In genomic region chr2:122384768-122385333, GRCh38 we compare ENCODE assay signal across 20 cellular contexts.
DNase-seq lines count a peak whose midpoint lies in the region; ATAC-seq, FAIRE-seq and TF ChIP-seq lines count a peak whose summit lies in the region.
"Had no signal": no experiment of that assay in that cellular context is flagged by ENCODE, and none has a peak within 500 bp of the region (broad histone marks: within the 10 kb centered on the region; RNA-seq: fewer than 3 reads in every experiment).

No MANE protein-coding gene starts in this region.

- peak; percentile 42 for ATAC-seq in left colon
- no peak for ATAC-seq in HG03439 (IDR thresholded peaks at IDR 0.05; ENCODE audit: unreplicated experiment)
- ATAC-seq: SK-N-SH treated with all-trans-retinoic acid at 6 μM for 48 hours, T-cell had no signal

- peaks cover 30% of the 10 kb centered on the region for H3K9me3 Mint-ChIP-seq in osteocyte (ENCODE audit: unreplicated experiment)

- H3K27me3 Mint-ChIP-seq in osteocyte (ENCODE audit: unreplicated experiment), result no peaks in the 10 kb centered on the region
- H3K27me3 Mint-ChIP-seq: T-cell had no signal

- FAIRE-seq in RCC 7860 (lab: Jason Lieb, UNC), result no peak

- intact Hi-C loops in left colon (cut with DNase I, micrococcal nuclease), result no loop called here

- no peaks in the 10 kb centered on the region for H3K4me1 Mint-ChIP-seq in osteocyte (ENCODE audit: unreplicated experiment)
- H3K4me1 Mint-ChIP-seq: H9, T-cell had no signal

- H3K4me3 Mint-ChIP-seq in osteocyte (ENCODE audit: unreplicated experiment), result no peak overlapping the region
- H3K4me3 Mint-ChIP-seq: H9, T-cell had no signal

- H3K27ac Mint-ChIP-seq in osteocyte (ENCODE audit: unreplicated experiment), result no peak overlapping the region
- H3K27ac Mint-ChIP-seq: H9, T-cell had no signal

- DNase-seq in DMS53 (lab: John Stamatoyannopoulos, UW) (peak; percentile 86), NCI-H146 (lab: John Stamatoyannopoulos, UW) (peak; percentile 63), NCI-H2196 treated with DMSO at 0.1 percent for 48 hours (lab: John Stamatoyannopoulos, UW; ENCODE audit: unreplicated experiment) (peak; percentile 63), left colon (no peak), RCC 7860 (ENCODE audit: low spot score) (no peak), osteocyte (ENCODE audit: extremely low spot score, unreplicated experiment) (no peak)
- DNase-seq: AML-193; GDM1; H9; KBM-7; NCI-H1694; NCI-H446; NK-92 treated with Interleukin-12 subunit alpha and Interleukin-12 subunit beta, amount 100 ng/mL, for 24 hours; OCI-M1; RPMI8226; SHP77 treated with DMSO at 0.1 percent for 48 hours; T-cell; T-helper 9 cell had no signal

- TF ChIP-seq CTCF in osteocyte (IDR thresholded peaks at IDR 0.05), result no peak

- no peaks in the 10 kb centered on the region for H3K36me3 Mint-ChIP-seq in osteocyte (ENCODE audit: unreplicated experiment)
- H3K36me3 Mint-ChIP-seq: T-cell had no signal

Comparison
In these comparisons a context has a peak if more than half of its experiments do, and no peak if none do; other contexts are left out.
1. DNase-seq: peak in DMS53 (single experiment), NCI-H146 (single experiment) and NCI-H2196 treated with DMSO at 0.1 percent for 48 hours (single experiment); none in left colon (0 of 2), RCC 7860 (single experiment) and osteocyte (single experiment).